Comparison of ENCODE assay signal across 8 cellular contexts in genomic region chr20:18793625-18794427, GRCh38. TPM values are rescaled to one million over a fixed set of nuclear protein-coding genes. Genes with fewer than 3 reads are reported as not detected.
DNase-seq lines count a peak whose midpoint lies in the region; ATAC-seq and TF ChIP-seq lines count a peak whose summit lies in the region.

No MANE protein-coding gene starts in this region.

- no peaks in the 10 kb centered on the region; the same call in 1 of the 2 replicates for H3K9me3 Mint-ChIP-seq in HFFc6
- peaks cover 6% of the 10 kb centered on the region for H3K9me3 Mint-ChIP-seq in activated naive CD8-positive, alpha-beta T cell treated with anti-CD3 and anti-CD28 coated beads for 36 hours

- H3K9me3 ChIP-seq in SK-N-SH (no peaks in the 10 kb centered on the region), ovary (no peaks in the 10 kb centered on the region), tibial artery (peaks cover 0 to 3% (median 0%) of the 10 kb centered on the region in 3 donors)

- H3F3A ChIP-seq in SK-N-SH (replicated peaks; ENCODE audit: insufficient read depth): no peaks in the 10 kb centered on the region

- CTCF ChIA-PET in GM10248 (lab: Yijun Ruan, JAX): interaction anchor here (0.7 to 1.4 kb wide), 3 partner anchors 9 to 15 kb away, joined by 3 to 6 read pairs (median 3); no protein-coding TSS in a partner anchor
- CTCF ChIA-PET in SK-N-SH (lab: Yijun Ruan, JAX): interaction anchor here (0.7 to 1.4 kb wide), 6 partner anchors 10 to 205 kb away, joined by 3 to 9 read pairs (median 4); no protein-coding TSS in a partner anchor

- POLR2A ChIA-PET in GM10248 (lab: Yijun Ruan, JAX): no interaction called here
- POLR2A ChIA-PET in SK-N-SH (lab: Yijun Ruan, JAX): interaction anchor here (0.6 kb wide), 1 partner anchor 33 kb away, joined by 5 read pairs; no protein-coding TSS in a partner anchor

- no peaks in the 10 kb centered on the region for H3K9me2 ChIP-seq in SK-N-SH

- DNase-seq in GM10248 (ENCODE audit: extremely low spot score) (peak; percentile 87), HFFc6 (peak; percentile 76), NAMALWA (ENCODE audit: low spot score) (peak; percentile 97), SK-N-SH (peak; percentile 80), Right ventricle myocardium inferior (ENCODE audit: missing footprints) (peak; percentile 95), ovary (peak; percentile 84 to 88 (median 86)), tibial artery (peak; percentile 92)
- DNase-seq in activated naive CD8-positive, alpha-beta T cell treated with anti-CD3 and anti-CD28 coated beads for 36 hours: peak; percentile 80

- peak; percentile 99 for ATAC-seq in Right ventricle myocardium inferior

- TF ChIP-seq POLR2A in ovary (IDR thresholded peaks at IDR 0.05): peak; percentile 83

- H3K27ac ChIP-seq in SK-N-SH (ENCODE audit: low read depth in 2 of 2, low read length in 1 of 2): peak overlapping the region; percentile 59 to 69; a peak in 3 of 4 replicates
- peak overlapping the region; percentile 81 to 84 for H3K27ac ChIP-seq in ovary
- H3K27ac ChIP-seq in tibial artery: peak overlapping the region; percentile 80 to 93

- no peaks in the 10 kb centered on the region; the same call in 1 of the 2 replicates for H3K36me3 Mint-ChIP-seq in HFFc6 (ENCODE audit: low read depth)
- H3K36me3 Mint-ChIP-seq in activated naive CD8-positive, alpha-beta T cell treated with anti-CD3 and anti-CD28 coated beads for 36 hours: peaks cover 6% of the 10 kb centered on the region

- H4K20me1 ChIP-seq in SK-N-SH (ENCODE audit: insufficient read depth): no peaks in the 10 kb centered on the region

- peak overlapping the region; percentile 95 for H3K27ac Mint-ChIP-seq in HFFc6
- H3K27ac Mint-ChIP-seq in activated naive CD8-positive, alpha-beta T cell treated with anti-CD3 and anti-CD28 coated beads for 36 hours: peak overlapping the region; percentile 89

- TF ChIP-seq CTCF in GM10248 (IDR thresholded peaks at IDR 0.05; ENCODE audit: control extremely low read depth, extremely low read depth, low read depth, missing control alignments) (peak; percentile 25), HFFc6 (IDR thresholded peaks at IDR 0.05) (no peak; the same call in 1 of the 2 replicates), SK-N-SH (IDR thresholded peaks at IDR 0.05) (no peak), ovary (IDR thresholded peaks at IDR 0.05) (no peak), tibial artery (IDR thresholded peaks at IDR 0.05) (no peak)

- intact Hi-C loops in Right ventricle myocardium inferior (cut with DNase I) (loop anchor here (10.0 kb wide), 2 partner anchors 159 to 209 kb away; partner anchors contain the start of gene DTD1), ovary (cut with DNase I) (no loop called here), tibial artery (cut with DNase I; ENCODE audit: low total_unique reads) (no loop called here)

- H2AFZ ChIP-seq in SK-N-SH (ENCODE audit: low read depth): peak overlapping the region; percentile 89

- H3K4me1 Mint-ChIP-seq in HFFc6 (ENCODE audit: low read depth): peaks cover 9% of the 10 kb centered on the region
- H3K4me1 Mint-ChIP-seq in activated naive CD8-positive, alpha-beta T cell treated with anti-CD3 and anti-CD28 coated beads for 36 hours: peaks cover 7% of the 10 kb centered on the region

- H3K4me3 ChIP-seq in SK-N-SH (ENCODE audit: low read depth in 2 of 2, low read length in 1 of 2): peak overlapping the region; percentile 83 to 91
- H3K4me3 ChIP-seq in ovary: peak overlapping the region; percentile 82
- H3K4me3 ChIP-seq in tibial artery: peak overlapping the region; percentile 60 to 78

- no peaks in the 10 kb centered on the region for H3K79me2 ChIP-seq in SK-N-SH (ENCODE audit: insufficient read depth)

- peak overlapping the region; percentile 66 for H3K9ac ChIP-seq in SK-N-SH

- TF ChIP-seq RAD21 in SK-N-SH (IDR thresholded peaks at IDR 0.05; ENCODE audit: low read length): peak; percentile 39

- no peaks in the 10 kb centered on the region; the same call in none of the 2 replicates for H3K27me3 Mint-ChIP-seq in HFFc6 (ENCODE audit: insufficient read depth)
- H3K27me3 Mint-ChIP-seq in activated naive CD8-positive, alpha-beta T cell treated with anti-CD3 and anti-CD28 coated beads for 36 hours: peaks cover 8% of the 10 kb centered on the region

- H3K36me3 ChIP-seq in SK-N-SH (replicated peaks in 1 of 2; ENCODE audit: control insufficient read depth in 1 of 2, insufficient read depth in 2 of 2, low read length in 1 of 2): no peaks in the 10 kb centered on the region
- no peaks in the 10 kb centered on the region for H3K36me3 ChIP-seq in ovary
- no peaks in the 10 kb centered on the region for H3K36me3 ChIP-seq in tibial artery

- TF ChIP-seq EP300 in SK-N-SH (IDR thresholded peaks at IDR 0.05; ENCODE audit: borderline replicate concordance in 1 of 2, low read depth in 1 of 2, low read length in 1 of 2) (no peak), ovary (IDR thresholded peaks at IDR 0.05) (no peak)

- H3K4me2 ChIP-seq in SK-N-SH: peak overlapping the region; percentile 87

- 7% methylated on average over 19 of the region's 29 CpGs for WGBS in SK-N-SH (ENCODE audit: low lambda C conversion rate)
- 5 to 12% (median 10%) methylated on average over 29 of the region's 29 CpGs for WGBS in ovary, 3 donors

- H3K27me3 ChIP-seq in SK-N-SH (ENCODE audit: insufficient read depth) (no peaks in the 10 kb centered on the region), ovary (no peaks in the 10 kb centered on the region), tibial artery (no peaks in the 10 kb centered on the region)

- H3K4me3 Mint-ChIP-seq in HFFc6: peak overlapping the region; percentile 96
- H3K4me3 Mint-ChIP-seq in activated naive CD8-positive, alpha-beta T cell treated with anti-CD3 and anti-CD28 coated beads for 36 hours: peak overlapping the region; percentile 90

- H3K4me1 ChIP-seq in SK-N-SH (ENCODE audit: control insufficient read depth in 1 of 2, insufficient read depth in 2 of 2, low read depth in 1 of 2, low read length in 1 of 2): peaks cover 0 to 6% of the 10 kb centered on the region in 2 experiments; a peak in 2 of 4 replicates
- peaks cover 2% of the 10 kb centered on the region for H3K4me1 ChIP-seq in ovary (ENCODE audit: insufficient read depth)
- peaks cover 0 to 15% (median 5%) of the 10 kb centered on the region in 4 donors for H3K4me1 ChIP-seq in tibial artery

TF ChIP-seq in SK-N-SH, 30 proteins besides CTCF, POLR2A, EP300 and RAD21 (continues in another document):
- TF ChIP-seq USF2 (IDR thresholded peaks at IDR 0.05; ENCODE audit: borderline replicate concordance, low read depth, low read length) (peak; percentile 88), TCF12 (IDR thresholded peaks at IDR 0.05) (no peak), NFIC (IDR thresholded peaks at IDR 0.05; ENCODE audit: borderline replicate concordance) (no peak), CHD2 (IDR thresholded peaks at IDR 0.05; ENCODE audit: low read length, partially characterized antibody) (peak; percentile 75), USF1 (IDR thresholded peaks at IDR 0.05; ENCODE audit: borderline replicate concordance, low read depth) (peak; percentile 99), FOXJ3 (CRISPR knock-in tag; IDR thresholded peaks at IDR 0.05) (peak; percentile 84), SIN3A (IDR thresholded peaks at IDR 0.05; ENCODE audit: borderline replicate concordance, low read depth, low read length) (no peak), POLR2AphosphoS5 (IDR thresholded peaks at IDR 0.05; ENCODE audit: low read depth, low read length) (peak; percentile 94), ELF1 (IDR thresholded peaks at IDR 0.05) (peak; percentile 96), PBX3 (IDR thresholded peaks at IDR 0.05) (no peak), MAX (IDR thresholded peaks at IDR 0.05; ENCODE audit: low read depth) (peak; percentile 74; the same call in 1 of the 2 replicates), MEF2A (IDR thresholded peaks at IDR 0.05; ENCODE audit: borderline replicate concordance, low read depth) (no peak), TAF1 (IDR thresholded peaks at IDR 0.05; ENCODE audit: borderline replicate concordance, low read depth, low read length) (no peak), GABPA (IDR thresholded peaks at IDR 0.05; ENCODE audit: low read depth) (peak; percentile 94)

RNA-seq across cellular contexts. Expression of gene SCP2D1, which starts 19.8 kb away (rescaled TPM):
- not detected for total RNA-seq in HFFc6 (2021; fragmentation: NEBNext Ultra II Directional; extraction: Animal tissue kit (Norgen Biotek cat#: 25700))
- polyA plus RNA-seq in SK-N-SH (2012; rRNA removed): not detected in 2 replicates
- polyA plus RNA-seq in SK-N-SH (2012; cell fraction: cytosol; rRNA removed): not detected in 2 replicates
- polyA plus RNA-seq in SK-N-SH (2012; cell fraction: nucleus; rRNA removed): not detected in 2 replicates
- total RNA-seq in activated naive CD8-positive, alpha-beta T cell treated with anti-CD3 and anti-CD28 coated beads for 36 hours: not detected
- total RNA-seq in Right ventricle myocardium inferior: not detected
- total RNA-seq in ovary: not detected
- not detected for polyA plus RNA-seq in ovary

Comparison
In these comparisons a context has a peak if more than half of its experiments do, and no peak if none do; other contexts are left out.
1. Peak in every context shown above with its lines: DNase-seq, ATAC-seq, H3K4me3 ChIP-seq and H3K27ac ChIP-seq.